15 cellular contexts compared by ENCODE assay signal in the genomic region with DNA sequence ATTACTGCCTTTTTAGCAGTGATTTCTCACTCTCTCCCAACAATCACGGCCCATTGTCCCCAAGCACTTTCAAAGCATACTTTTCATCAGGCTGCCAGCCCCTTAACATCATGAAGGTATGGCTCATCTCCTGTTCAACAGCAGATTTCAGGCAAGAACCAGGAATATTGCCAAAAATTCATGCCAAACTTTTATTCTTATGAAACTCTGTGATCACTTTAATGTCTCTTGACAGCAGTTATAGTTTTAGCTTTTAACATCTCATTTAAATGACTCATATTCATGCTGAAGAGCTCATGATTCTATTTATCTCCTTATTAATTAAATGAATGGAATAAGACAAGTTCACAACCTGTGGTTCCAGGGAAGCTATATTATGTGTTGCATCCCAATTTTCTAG.
"Had no signal": no experiment of that assay in that cellular context is flagged by ENCODE, and none has a peak within 500 bp of the region (broad histone marks: within the 10 kb centered on the region; RNA-seq: fewer than 3 reads in every experiment).

No MANE protein-coding gene starts in this region.

- H3K9me3 ChIP-seq: ascending aorta, suprapubic skin, upper lobe of left lung had no signal

- H3K4me3 ChIP-seq: ascending aorta, cardiac muscle cell, dorsolateral prefrontal cortex, smooth muscle cell, suprapubic skin, upper lobe of left lung had no signal

- H3K36me3 ChIP-seq: ascending aorta, cardiac muscle cell, suprapubic skin, upper lobe of left lung had no signal

- H3K27me3 ChIP-seq: ascending aorta, cardiac muscle cell, dorsolateral prefrontal cortex, suprapubic skin, upper lobe of left lung had no signal

- H3K4me1 ChIP-seq: ascending aorta, suprapubic skin, upper lobe of left lung had no signal

- H3K27ac ChIP-seq: ascending aorta, cardiac muscle cell, dorsolateral prefrontal cortex, suprapubic skin, upper lobe of left lung had no signal

- DNase-seq: activated CD4-positive, alpha-beta T cell treated with anti-CD3 and anti-CD28 coated beads, Interleukin-2, amount 50 U/mL, for 1 hour; activated naive CD4-positive, alpha-beta T cell treated with Interleukin-2 at 50 U/mL for 16 hours; dorsolateral prefrontal cortex; endodermal cell; foreskin melanocyte; head of caudate nucleus; nephron progenitor cell; occipital lobe; right cardiac atrium; stimulated activated naive CD8-positive, alpha-beta T cell treated with anti-CD3 and anti-CD28 coated beads, Interleukin-15, Interleukin-2, amounts not matched to agents 100 U/mL and 50 U/mL, for 24 hours; upper lobe of left lung had no signal

- ATAC-seq: right cardiac atrium; stimulated activated naive CD8-positive, alpha-beta T cell treated with anti-CD3 and anti-CD28 coated beads, Interleukin-15, Interleukin-2, amounts not matched to agents 100 U/mL and 50 U/mL, for 24 hours had no signal

- H3K4me2 ChIP-seq: smooth muscle cell had no signal
